Comparison of ENCODE assay signal across 9 cellular contexts in genomic region chr2:73202156-73203054, GRCh38. TPM values are rescaled to one million over a fixed set of nuclear protein-coding genes. Genes with fewer than 3 reads are reported as not detected.
DNase-seq lines count a peak whose midpoint lies in the region; ATAC-seq and TF ChIP-seq lines count a peak whose summit lies in the region.
"Had no signal": no experiment of that assay in that cellular context is flagged by ENCODE, and none has a peak within 500 bp of the region (broad histone marks: within the 10 kb centered on the region; RNA-seq: fewer than 3 reads in every experiment).

NOTO (plus strand) TSS chr2:73202574; CDS start chr2:73202667, 93 bp downstream.

- intact Hi-C loops in Caco-2 (cut with micrococcal nuclease; ENCODE audit: unreplicated experiment) (no loop called here), posterior cingulate gyrus (cut with DNase I) (no loop called here)

- no peaks in the 10 kb centered on the region for H3K27me3 Mint-ChIP-seq in Caco-2 (ENCODE audit: insufficient read depth, unreplicated experiment)

- POLR2A ChIA-PET in Caco-2 (lab: Charles Lee): no interaction called here

- H3K36me3 Mint-ChIP-seq in Caco-2 (ENCODE audit: insufficient read depth, unreplicated experiment): no peaks in the 10 kb centered on the region

- no peak within 1 kb of the TSS for H3K27ac ChIP-seq in Peyer's patch

- H3K27me3 ChIP-seq in Caco-2 (replicated peaks; ENCODE audit: control insufficient read depth, insufficient read depth, low read length) (no peaks in the 10 kb centered on the region), Peyer's patch (peaks cover 0 to 16% of the 10 kb centered on the region in 2 donors)

- no peaks in the 10 kb centered on the region for H3K9me3 Mint-ChIP-seq in Caco-2 (ENCODE audit: unreplicated experiment)

- BruUV-seq in Caco-2 (replicated peaks; lab: Mats Ljungman, UMichigan): no TSS peak

- H3K27ac Mint-ChIP-seq in Caco-2 (ENCODE audit: unreplicated experiment): no peak within 1 kb of the TSS

- no peak for TF ChIP-seq POLR2A in Peyer's patch (IDR thresholded peaks at IDR 0.05)

- peak; percentile 67 for ATAC-seq in omental fat pad (ENCODE audit: low FRiP score)
- ATAC-seq in GM18498 (IDR thresholded peaks at IDR 0.05; ENCODE audit: unreplicated experiment): no peak
- ATAC-seq in HG03108 (IDR thresholded peaks at IDR 0.05; ENCODE audit: unreplicated experiment): no peak

- CTCF ChIA-PET in Caco-2 (lab: Charles Lee): interaction anchor here (0.5 to 1.4 kb wide), 3 partner anchors 10 to 25 kb away, joined by 4 to 6 read pairs (median 4); no protein-coding TSS in a partner anchor

- H3K36me3 ChIP-seq in Caco-2 (ENCODE audit: control insufficient read depth, insufficient read depth, low read length) (no peaks in the 10 kb centered on the region), Peyer's patch (no peaks in the 10 kb centered on the region)

- H3K4me3 Mint-ChIP-seq in Caco-2 (ENCODE audit: unreplicated experiment): peak within 1 kb of the TSS; percentile 27

- H3K4me1 ChIP-seq in Caco-2: no peaks in the 10 kb centered on the region; the same call in 1 of the 2 replicates
- H3K4me1 ChIP-seq in Peyer's patch: peaks cover 0 to 14% (median 10%) of the 10 kb centered on the region in 4 donors

- H3K9me3 ChIP-seq in Caco-2 (no peaks in the 10 kb centered on the region), Peyer's patch (no peaks in the 10 kb centered on the region)

- TF ChIP-seq CTCF in Caco-2 (IDR thresholded peaks at IDR 0.05; ENCODE audit: insufficient read depth in 1 of 2, low read depth in 1 of 2, low read length in 1 of 2, severe bottlenecking in 1 of 2, unreplicated experiment in 1 of 2) (no peak), Peyer's patch (IDR thresholded peaks at IDR 0.05) (no peak), epithelial cell of esophagus (IDR thresholded peaks at IDR 0.05; ENCODE audit: insufficient read depth, low read depth, low read length, missing control alignments) (no peak), omental fat pad (IDR thresholded peaks at IDR 0.05) (no peak)

- DNase-seq in Caco-2 (no peak), Peyer's patch (no peak), epithelial cell of esophagus (ENCODE audit: low read depth) (peak; percentile 28), omental fat pad (ENCODE audit: low spot score) (no peak), posterior cingulate gyrus (no peak)
- no peak for DNase-seq in activated effector memory CD4-positive, alpha-beta T cell treated with Interleukin-2 at 50 U/mL for 16 hours
- DNase-seq: NK-92 treated with Interleukin-12 subunit alpha and Interleukin-12 subunit beta, amount 100 ng/mL, for 24 hours had no signal

- peak within 1 kb of the TSS; percentile 15; the same call in 1 of the 2 replicates for H3K4me3 ChIP-seq in Caco-2 (ENCODE audit: low read depth, low read length)
- peak within 1 kb of the TSS in 3 of 4 donors; percentile 14 to 35 (median 32) for H3K4me3 ChIP-seq in Peyer's patch
- H3K4me3 ChIP-seq in epithelial cell of esophagus (ENCODE audit: low read length): no peak within 1 kb of the TSS

- no peaks in the 10 kb centered on the region for H3K4me1 Mint-ChIP-seq in Caco-2 (ENCODE audit: low read depth, unreplicated experiment)

RNA-seq across cellular contexts. Expression of gene NOTO, which starts in this region (rescaled TPM):
- 0.12 TPM in 1 of 2 replicates, not detected in the other for total RNA-seq in Caco-2 (2022)
- not detected for total RNA-seq in Peyer's patch
- total RNA-seq in omental fat pad: not detected

Comparison
In these comparisons a context has a peak if more than half of its experiments do, and no peak if none do; other contexts are left out.
1. Peak in ATAC-seq in omental fat pad; RNA of the gene not detected or under 1 TPM.